In the genomic region with DNA sequence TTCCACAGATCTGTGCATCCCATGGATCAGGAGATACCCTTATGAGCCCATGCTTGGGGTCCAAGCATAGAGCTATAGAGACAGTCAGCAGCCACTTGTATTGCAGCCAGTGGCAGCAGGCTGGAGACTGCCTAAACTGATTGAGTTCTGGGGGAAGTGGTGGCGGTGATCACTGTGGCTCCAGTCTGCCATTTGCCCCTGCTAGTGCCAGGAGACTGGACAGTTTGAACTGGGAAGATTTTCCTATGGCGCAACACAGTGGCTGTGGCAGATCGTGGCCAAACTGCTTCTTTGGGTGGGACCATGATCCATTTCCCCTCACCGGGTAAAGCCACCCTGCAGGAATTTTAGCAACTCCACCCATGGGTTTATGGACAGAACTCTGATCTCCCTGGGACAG, we compare ENCODE assay signal across 22 cellular contexts.
"Had no signal": no experiment of that assay in that cellular context is flagged by ENCODE, and none has a peak within 500 bp of the region (broad histone marks: within the 10 kb centered on the region; RNA-seq: fewer than 3 reads in every experiment).

No MANE protein-coding gene starts in this region.

- H3K27ac ChIP-seq: coronary artery, dorsolateral prefrontal cortex, esophagus muscularis mucosa, foreskin keratinocyte, gastroesophageal sphincter, heart left ventricle, hepatocyte, left lung, lower lobe of right lung had no signal

- FAIRE-seq: colon, endothelial cell of umbilical vein had no signal

- H3K36me3 Mint-ChIP-seq: immature natural killer cell had no signal

- H3K27me3 ChIP-seq: dorsolateral prefrontal cortex, esophagus muscularis mucosa, foreskin keratinocyte, gastroesophageal sphincter, heart left ventricle, hepatocyte, left lung had no signal

- H3K27ac Mint-ChIP-seq: immature natural killer cell, mesothelial cell of epicardium had no signal

- ATAC-seq: foreskin keratinocyte, heart left ventricle, left cardiac atrium, left lung, left ventricle myocardium superior, mucosa of descending colon had no signal

- H3K36me3 ChIP-seq: esophagus muscularis mucosa, gastroesophageal sphincter, heart left ventricle, left lung, lower lobe of right lung had no signal

- H3K4me1 ChIP-seq: esophagus muscularis mucosa, foreskin keratinocyte, gastroesophageal sphincter, heart left ventricle, left lung, lower lobe of right lung had no signal

- H2AFZ ChIP-seq: hepatocyte had no signal

- H3K4me2 ChIP-seq: hepatocyte had no signal

- DNase-seq: dermis blood vessel endothelial cell; dorsolateral prefrontal cortex; effector CD4-positive, alpha-beta T cell; effector memory CD4-positive, alpha-beta T cell; foreskin keratinocyte; hypothalamus; immature natural killer cell; islet precursor cell; left cardiac atrium; left ventricle myocardium superior; lower lobe of right lung; mesenchymal stem cell had no signal

- H3K4me3 ChIP-seq: coronary artery, dorsolateral prefrontal cortex, esophagus muscularis mucosa, gastroesophageal sphincter, heart left ventricle, hepatocyte, left lung, lower lobe of right lung, mucosa of descending colon had no signal

- H3K9me3 ChIP-seq: esophagus muscularis mucosa, lower lobe of right lung, mucosa of descending colon had no signal

- H3K4me1 Mint-ChIP-seq: immature natural killer cell had no signal

- H3K79me2 ChIP-seq: hepatocyte had no signal

- H3K4me3 Mint-ChIP-seq: immature natural killer cell, mesothelial cell of epicardium had no signal
